ENCODE assay signal across 20 cellular contexts in the genomic region with DNA sequence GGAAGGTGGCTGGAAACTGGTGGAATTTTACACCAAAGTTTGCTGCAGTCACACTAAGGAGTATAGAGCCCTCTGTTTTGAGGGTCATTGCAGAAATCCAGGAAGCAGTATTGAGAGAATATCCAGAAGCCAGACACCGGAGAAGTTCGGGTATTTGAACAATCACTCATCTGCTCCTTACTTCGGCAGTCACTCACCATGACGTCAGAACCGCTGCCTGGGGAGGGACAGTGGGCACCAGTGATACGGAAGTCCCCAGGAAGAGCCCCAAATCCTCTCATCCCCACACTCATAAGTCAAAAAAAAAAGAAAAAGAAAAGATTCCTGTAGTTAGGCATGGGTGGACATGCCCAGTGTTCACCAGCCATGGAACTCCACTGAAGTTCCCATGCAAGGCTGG. TPM values are rescaled to one million over a fixed set of nuclear protein-coding genes. Genes with fewer than 3 reads are reported as not detected.
DNase-seq lines count a peak whose midpoint lies in the region; ATAC-seq, FAIRE-seq and TF ChIP-seq lines count a peak whose summit lies in the region.
"Had no signal": no experiment of that assay in that cellular context is flagged by ENCODE, and none has a peak within 500 bp of the region (broad histone marks: within the 10 kb centered on the region; RNA-seq: fewer than 3 reads in every experiment).

No MANE protein-coding gene starts in this region.

- no peaks in the 10 kb centered on the region for H4K20me1 ChIP-seq in KMS-11 (ENCODE audit: insufficient read depth)
- no peaks in the 10 kb centered on the region for H4K20me1 ChIP-seq in osteoblast (ENCODE audit: insufficient read depth, low read length)

- H3K4me1 Mint-ChIP-seq in stimulated activated memory B cell treated with anti-CD40 and anti-IgM and Interleukin-4, amounts not matched to agents 10 μg/mL and 1 μg/mL and 100 μg/mL, for 72 hours, result peaks cover 37% of the 10 kb centered on the region

- DNase-seq in DMS53 (lab: John Stamatoyannopoulos, UW) (peak; percentile 52), DMS53 treated with DMSO at 0.1 percent for 48 hours (lab: John Stamatoyannopoulos, UW; ENCODE audit: unreplicated experiment) (no peak), bronchial epithelial cell (ENCODE audit: low read depth) (peak; percentile 37), middle frontal gyrus (ENCODE audit: extremely low spot score, low spot score) (no peak), osteoblast (ENCODE audit: insufficient read length, low spot score, missing footprints) (no peak)
- no peak for DNase-seq in activated CD8-positive, alpha-beta memory T cell treated with anti-CD3 and anti-CD28 coated beads for 24 hours
- DNase-seq: Calu3; CD4-positive, alpha-beta T cell; DND-41; H7; NCI-H1048; NCI-H1436; NCI-H1930; NCI-H345; NCI-H524 treated with DMSO at 0.1 percent for 48 hours had no signal

- no peaks in the 10 kb centered on the region for H3K9me3 Mint-ChIP-seq in stimulated activated memory B cell treated with anti-CD40 and anti-IgM and Interleukin-4, amounts not matched to agents 10 μg/mL and 1 μg/mL and 100 μg/mL, for 72 hours
- H3K9me3 Mint-ChIP-seq: CD4-positive, alpha-beta T cell had no signal

- H3K79me2 ChIP-seq in KMS-11 (ENCODE audit: insufficient read depth, low read depth), result no peaks in the 10 kb centered on the region
- no peaks in the 10 kb centered on the region for H3K79me2 ChIP-seq in osteoblast (ENCODE audit: insufficient read depth, low read length)

- FAIRE-seq in bronchial epithelial cell (lab: Jason Lieb, UNC), result no peak

- no peaks in the 10 kb centered on the region for H3K27me3 ChIP-seq in KMS-11 (ENCODE audit: insufficient read depth, low read depth)
- no peaks in the 10 kb centered on the region for H3K27me3 ChIP-seq in bronchial epithelial cell (ENCODE audit: control insufficient read depth, insufficient read depth, low read length)
- no peaks in the 10 kb centered on the region for H3K27me3 ChIP-seq in osteoblast (ENCODE audit: insufficient read depth, low read length)

- H3K27me3 Mint-ChIP-seq in stimulated activated memory B cell treated with anti-CD40 and anti-IgM and Interleukin-4, amounts not matched to agents 10 μg/mL and 1 μg/mL and 100 μg/mL, for 72 hours, result no peaks in the 10 kb centered on the region
- H3K27me3 Mint-ChIP-seq: B cell; CD4-positive, alpha-beta T cell had no signal

- H3K4me3 Mint-ChIP-seq in stimulated activated memory B cell treated with anti-CD40 and anti-IgM and Interleukin-4, amounts not matched to agents 10 μg/mL and 1 μg/mL and 100 μg/mL, for 72 hours, result no peak overlapping the region
- H3K4me3 Mint-ChIP-seq: B cell had no signal

- H3K9me3 ChIP-seq in osteoblast (ENCODE audit: low read depth, low read length), result no peaks in the 10 kb centered on the region

- peak overlapping the region; percentile 13; the same call in 1 of the 2 replicates for H3K4me2 ChIP-seq in KMS-11
- H3K4me2 ChIP-seq in osteoblast (ENCODE audit: insufficient read depth, low read length), result no peak overlapping the region

- H3K36me3 ChIP-seq in KMS-11 (ENCODE audit: insufficient read depth) (no peaks in the 10 kb centered on the region), bronchial epithelial cell (ENCODE audit: control insufficient read depth, insufficient read depth, low read length) (peaks cover 4% of the 10 kb centered on the region), osteoblast (ENCODE audit: insufficient read depth, low read length) (peaks cover 13% of the 10 kb centered on the region)

- H3K4me3 ChIP-seq in KMS-11 (IDR thresholded peaks at IDR 0.05; ENCODE audit: insufficient read depth, low read depth, low read length) (no peak overlapping the region), bronchial epithelial cell (ENCODE audit: low read depth, low read length) (no peak overlapping the region), osteoblast (ENCODE audit: insufficient read depth, low read length) (no peak overlapping the region)

- ATAC-seq in stimulated activated memory B cell treated with anti-CD40 and anti-IgM and Interleukin-4, amounts not matched to agents 10 μg/mL and 1 μg/mL and 100 μg/mL, for 72 hours, result no peak

- no peak overlapping the region for H3K27ac ChIP-seq in KMS-11
- H3K27ac ChIP-seq in osteoblast (ENCODE audit: low read depth, low read length), result no peak overlapping the region
- H3K27ac ChIP-seq: 22Rv1 had no signal

- peaks cover 16% of the 10 kb centered on the region for H3K36me3 Mint-ChIP-seq in stimulated activated memory B cell treated with anti-CD40 and anti-IgM and Interleukin-4, amounts not matched to agents 10 μg/mL and 1 μg/mL and 100 μg/mL, for 72 hours

- peaks cover 49% of the 10 kb centered on the region for H3K4me1 ChIP-seq in KMS-11 (ENCODE audit: low read depth, poor library complexity, severe bottlenecking)
- H3K4me1 ChIP-seq in osteoblast (ENCODE audit: insufficient read depth, low read length), result peaks cover 15% of the 10 kb centered on the region

- no peak overlapping the region for H3K9ac ChIP-seq in KMS-11

- no peak for TF ChIP-seq CTCF in KMS-11 (conservative IDR thresholded peaks at IDR 0.05; ENCODE audit: low read depth, low read length)
- no peak for TF ChIP-seq CTCF in bronchial epithelial cell (IDR thresholded peaks at IDR 0.05; ENCODE audit: insufficient read depth, low read length, severe bottlenecking)
- no peak for TF ChIP-seq CTCF in osteoblast (IDR thresholded peaks at IDR 0.05; ENCODE audit: extremely low read depth, low read depth, low read length)

- H3K27ac Mint-ChIP-seq in stimulated activated memory B cell treated with anti-CD40 and anti-IgM and Interleukin-4, amounts not matched to agents 10 μg/mL and 1 μg/mL and 100 μg/mL, for 72 hours, result peak overlapping the region; percentile 67
- H3K27ac Mint-ChIP-seq: CD4-positive, alpha-beta T cell had no signal

- no peak overlapping the region for H2AFZ ChIP-seq in KMS-11 (ENCODE audit: low read depth)
- no peak overlapping the region for H2AFZ ChIP-seq in osteoblast (ENCODE audit: low read length)

RNA-seq across cellular contexts. Expression of gene LY6G5C, which starts 4.0 kb away (rescaled TPM):
- total RNA-seq in bronchial epithelial cell, result 0.13 TPM in 1 of 2 replicates, not detected in the other
- 0.59 and 0.72 TPM in 2 replicates for total RNA-seq in osteoblast
- total RNA-seq: G401 had no signal

RNA-seq across cellular contexts. Expression of gene LY6G5B, which starts 7.1 kb away (rescaled TPM):
- total RNA-seq in bronchial epithelial cell, result 1.1 and 2.3 TPM in 2 replicates
- total RNA-seq in osteoblast, result 4.1 and 5.4 TPM in 2 replicates

RNA-seq across cellular contexts. Expression of gene CSNK2B, which starts 11.0 kb away (rescaled TPM):
- total RNA-seq in bronchial epithelial cell (61.1 and 72.7 TPM in 2 replicates), osteoblast (124 and 150 TPM in 2 replicates)

RNA-seq across cellular contexts. Expression of gene GPANK1, which starts 12.1 kb away (rescaled TPM):
- total RNA-seq in bronchial epithelial cell (10.0 and 10.2 TPM in 2 replicates), osteoblast (22.1 and 23.9 TPM in 2 replicates)

RNA-seq across cellular contexts. Expression of gene C6orf47, which starts 16.3 kb away (rescaled TPM):
- total RNA-seq in bronchial epithelial cell, result 28.4 and 30.5 TPM in 2 replicates
- total RNA-seq in osteoblast, result 21.2 and 21.7 TPM in 2 replicates

Comparison
In these comparisons a context has a peak if more than half of its experiments do, and no peak if none do; other contexts are left out.
1. DNase-seq: peak in DMS53 (single experiment) and bronchial epithelial cell (single experiment); none in DMS53 treated with DMSO at 0.1 percent for 48 hours (single experiment), middle frontal gyrus (single experiment), activated CD8-positive, alpha-beta memory T cell treated with anti-CD3 and anti-CD28 coated beads for 24 hours (single experiment) and osteoblast (single experiment).